In the genomic region with DNA sequence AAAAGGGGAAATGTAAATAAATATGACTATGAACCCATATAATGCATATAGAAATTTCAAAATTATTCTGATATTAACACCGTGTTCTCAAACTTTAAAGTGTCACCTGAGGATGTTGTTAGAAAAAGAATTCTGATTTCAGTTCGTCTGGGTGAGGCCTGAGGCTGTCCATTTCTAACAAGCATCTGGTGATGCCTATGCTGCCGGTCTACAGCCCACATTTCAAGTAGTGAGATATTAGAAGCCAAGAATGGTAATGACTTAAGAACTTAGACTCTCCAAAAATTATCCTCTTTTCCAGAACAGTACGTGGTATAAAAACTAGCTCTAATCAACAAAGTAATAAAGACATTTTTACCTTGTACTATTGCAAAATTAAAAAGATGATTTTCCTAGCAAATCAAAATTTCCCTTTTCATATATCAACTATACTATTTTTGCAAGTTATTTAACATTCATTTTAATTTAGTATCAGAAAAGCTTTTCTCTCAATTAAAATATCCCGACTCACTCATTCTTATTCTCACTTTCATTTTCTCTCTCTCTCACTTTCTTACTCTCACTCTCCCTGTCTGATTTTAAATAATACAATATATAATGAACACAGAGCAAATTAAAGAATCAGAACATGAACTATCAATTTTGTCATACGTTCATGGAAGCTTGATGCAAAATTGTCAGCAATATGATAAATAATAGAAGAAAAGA, we compare ENCODE assay signal across 11 cellular contexts. TPM values are rescaled to one million over a fixed set of nuclear protein-coding genes. Genes with fewer than 3 reads are reported as not detected.
DNase-seq lines count a peak whose midpoint lies in the region; ATAC-seq, FAIRE-seq and TF ChIP-seq lines count a peak whose summit lies in the region.
"Had no signal": no experiment of that assay in that cellular context is flagged by ENCODE, and none has a peak within 500 bp of the region (broad histone marks: within the 10 kb centered on the region; RNA-seq: fewer than 3 reads in every experiment).

No MANE protein-coding gene starts in this region.

- H3K4me1 ChIP-seq in IMR-90 (ENCODE audit: control insufficient read depth, insufficient read depth, low read length) (no peaks in the 10 kb centered on the region), mammary epithelial cell (ENCODE audit: insufficient read depth, low read length) (no peaks in the 10 kb centered on the region), kidney (ENCODE audit: control insufficient read depth in 1 of 2, insufficient read depth in 1 of 2, low read depth in 1 of 2, low read length in 2 of 2) (no peaks in the 10 kb centered on the region), thoracic aorta (ENCODE audit: control insufficient read depth in 1 of 2, low read depth in 2 of 2) (no peaks in the 10 kb centered on the region)

- H3K79me1 ChIP-seq in IMR-90 (ENCODE audit: low read depth in 1 of 2, low read length in 2 of 2): no peaks in the 10 kb centered on the region

- H2AFZ ChIP-seq in IMR-90 (replicated peaks; ENCODE audit: low read length, poor library complexity) (no peak overlapping the region), mammary epithelial cell (ENCODE audit: low read depth, low read length) (peak overlapping the region; percentile 72)

- no peak overlapping the region for H3K18ac ChIP-seq in IMR-90 (ENCODE audit: low read depth, low read length)

- no peak overlapping the region for H3K4ac ChIP-seq in IMR-90 (ENCODE audit: low read depth, low read length)

- intact Hi-C loops in IMR-90 (cut with micrococcal nuclease) (no loop called here), mammary epithelial cell (cut with micrococcal nuclease) (loop anchor here (2.0 kb wide), 1 partner anchor 32 kb away; no protein-coding TSS in a partner anchor), kidney (cut with DNase I) (no loop called here)

- H3K4me3 ChIP-seq in IMR-90 (ENCODE audit: insufficient read depth, low read depth, low read length): no peak overlapping the region
- peak overlapping the region; percentile 32 to 94 (median 56) for H3K4me3 ChIP-seq in mammary epithelial cell (replicated peaks in 1 of 3; ENCODE audit: insufficient read depth in 1 of 3, low read depth in 2 of 3, low read length in 3 of 3)
- peak overlapping the region; percentile 56 to 62 for H3K4me3 ChIP-seq in kidney (ENCODE audit: low read length in 2 of 2)
- peak overlapping the region; percentile 49 for H3K4me3 ChIP-seq in thoracic aorta
- H3K4me3 ChIP-seq in WERI-Rb-1 (ENCODE audit: low read depth, low read length): no peak overlapping the region

- no peak overlapping the region for H3K56ac ChIP-seq in IMR-90 (ENCODE audit: extremely low read depth, insufficient read depth, low read length)

- H4K5ac ChIP-seq in IMR-90 (ENCODE audit: low read depth, low read length): peak overlapping the region; percentile 17; the same call in 1 of the 2 replicates

- H3K27me3 ChIP-seq in IMR-90 (ENCODE audit: control insufficient read depth, insufficient read depth, low read length): no peaks in the 10 kb centered on the region
- no peaks in the 10 kb centered on the region for H3K27me3 ChIP-seq in mammary epithelial cell (ENCODE audit: insufficient read depth, low read length)
- H3K27me3 ChIP-seq in thoracic aorta (replicated peaks; ENCODE audit: insufficient read depth): no peaks in the 10 kb centered on the region
- no peaks in the 10 kb centered on the region for H3K27me3 ChIP-seq in WERI-Rb-1 (ENCODE audit: insufficient read depth, low read depth, severe bottlenecking)

- no peak overlapping the region for H2BK120ac ChIP-seq in IMR-90 (ENCODE audit: low read depth, low read length)

- CTCF ChIA-PET in IMR-90 (lab: Yijun Ruan, JAX): no interaction called here
- CTCF ChIA-PET in mammary epithelial cell (lab: Charles Lee; ENCODE audit: low non-redundant PET): no interaction called here

- no TSS peak for BruUV-seq in IMR-90 (replicated peaks; lab: Mats Ljungman, UMichigan)
- no TSS peak for BruUV-seq in mammary epithelial cell (replicated peaks; lab: Mats Ljungman, UMichigan)

- H4K8ac ChIP-seq in IMR-90 (ENCODE audit: low read depth in 2 of 2, low read length in 2 of 2): no peak overlapping the region

- H4K91ac ChIP-seq in IMR-90 (ENCODE audit: insufficient read depth, low read depth, low read length): no peak overlapping the region

- H4K20me1 ChIP-seq in IMR-90 (ENCODE audit: insufficient read depth, low read length): no peaks in the 10 kb centered on the region
- H4K20me1 ChIP-seq in mammary epithelial cell (ENCODE audit: insufficient read depth, low read length): no peaks in the 10 kb centered on the region

- H2AK9ac ChIP-seq in IMR-90 (replicated peaks; ENCODE audit: low read depth, low read length, poor library complexity): no peak overlapping the region

- peaks cover 3% of the 10 kb centered on the region for H3K79me2 ChIP-seq in mammary epithelial cell (ENCODE audit: insufficient read depth, low read length)

- TF ChIP-seq POLR2A in IMR-90 (IDR thresholded peaks at IDR 0.05; ENCODE audit: low read depth, low read length): no peak

- DNase-seq in IMR-90 (no peak), mammary epithelial cell (peak; percentile 44), kidney (no peak), thoracic aorta (ENCODE audit: low spot score) (no peak), 8988T (no peak), NCI-H446 (lab: John Stamatoyannopoulos, UW) (no peak), WERI-Rb-1 (no peak)
- no peak for DNase-seq in activated CD8-positive, alpha-beta memory T cell treated with anti-CD3 and anti-CD28 coated beads for 24 hours

- no peaks in the 10 kb centered on the region for H3K9me1 ChIP-seq in IMR-90 (ENCODE audit: insufficient read depth, low read length)

- H3K4me2 ChIP-seq in IMR-90 (ENCODE audit: low read depth, low read length): peak overlapping the region; percentile 96
- H3K4me2 ChIP-seq in mammary epithelial cell (ENCODE audit: insufficient read depth, low read depth, low read length): peak overlapping the region; percentile 97

- POLR2A ChIA-PET in IMR-90 (lab: Charles Lee; ENCODE audit: unreplicated experiment): interaction anchor here (0.6 kb wide), 1 partner anchor 1025 kb away, joined by 5 read pairs; no protein-coding TSS in a partner anchor

- H3K27ac ChIP-seq in IMR-90 (ENCODE audit: insufficient read depth, low read length) (no peak overlapping the region), mammary epithelial cell (ENCODE audit: insufficient read depth, low read depth, low read length) (peak overlapping the region; percentile 90), kidney (ENCODE audit: low read depth in 2 of 2, low read length in 2 of 2) (no peak overlapping the region), thoracic aorta (no peak overlapping the region), WERI-Rb-1 (no peak overlapping the region)

- in situ Hi-C loops in IMR-90 (cut with MboI; ENCODE audit: low sequenced_read_pairs) (no loop called here), mammary epithelial cell (cut with MboI; ENCODE audit: low sequenced_read_pairs in 2 of 2) (no loop called here)

- H3K23ac ChIP-seq in IMR-90 (ENCODE audit: low read depth, low read length): no peak overlapping the region

- no peak for TF ChIP-seq CTCF in IMR-90 (conservative IDR thresholded peaks at IDR 0.05; ENCODE audit: low read depth, low read length)
- TF ChIP-seq CTCF in mammary epithelial cell (conservative IDR thresholded peaks at IDR 0.05 in 1 of 2, IDR thresholded peaks at IDR 0.05 in 1 of 2; ENCODE audit: extremely low read depth in 1 of 2, insufficient read depth in 1 of 2, low read depth in 1 of 2, low read length in 2 of 2): no peak
- TF ChIP-seq CTCF in kidney (IDR thresholded peaks at IDR 0.05; ENCODE audit: borderline replicate concordance, extremely low read depth, insufficient read depth): no peak
- TF ChIP-seq CTCF in thoracic aorta (IDR thresholded peaks at IDR 0.05): no peak
- TF ChIP-seq CTCF in WERI-Rb-1 (IDR thresholded peaks at IDR 0.05; ENCODE audit: low read depth, low read length): no peak

- H3K14ac ChIP-seq in IMR-90 (replicated peaks; ENCODE audit: low read depth, low read length): no peak overlapping the region

- no peaks in the 10 kb centered on the region for H3K36me3 ChIP-seq in IMR-90 (ENCODE audit: control insufficient read depth, insufficient read depth, low read length)
- no peaks in the 10 kb centered on the region for H3K36me3 ChIP-seq in mammary epithelial cell (ENCODE audit: insufficient read depth, low read length)
- no peaks in the 10 kb centered on the region for H3K36me3 ChIP-seq in kidney (ENCODE audit: control insufficient read depth in 1 of 2, insufficient read depth in 2 of 2, low read length in 2 of 2)
- no peaks in the 10 kb centered on the region for H3K36me3 ChIP-seq in thoracic aorta
- no peaks in the 10 kb centered on the region for H3K36me3 ChIP-seq in WERI-Rb-1

- no peak overlapping the region for H2BK5ac ChIP-seq in IMR-90 (ENCODE audit: low read depth, low read length, poor library complexity, severe bottlenecking)

- H2BK15ac ChIP-seq in IMR-90 (ENCODE audit: low read depth, low read length): no peak overlapping the region

- peak; percentile 13 for FAIRE-seq in kidney (lab: Jason Lieb, UNC)
- FAIRE-seq: TTC549 had no signal

- H3K9me3 ChIP-seq in IMR-90 (ENCODE audit: control insufficient read depth, insufficient read depth, low read length) (peaks cover 2% of the 10 kb centered on the region), mammary epithelial cell (replicated peaks; ENCODE audit: insufficient read depth, low read length) (peaks cover 3% of the 10 kb centered on the region), kidney (ENCODE audit: control insufficient read depth in 1 of 2, low read length in 2 of 2) (no peaks in the 10 kb centered on the region), thoracic aorta (peaks cover 10% of the 10 kb centered on the region), WERI-Rb-1 (ENCODE audit: severe bottlenecking) (no peaks in the 10 kb centered on the region)

- H2BK20ac ChIP-seq in IMR-90 (ENCODE audit: low read depth, low read length): no peak overlapping the region

- dilution Hi-C loops in IMR-90 (cut with HindIII; ENCODE audit: low sequenced_read_pairs, unreplicated experiment): no loop called here
- dilution Hi-C loops in mammary epithelial cell (cut with HindIII; ENCODE audit: low sequenced_read_pairs): no loop called here

- H3K9ac ChIP-seq in IMR-90 (ENCODE audit: low read depth, low read length): no peak overlapping the region
- H3K9ac ChIP-seq in mammary epithelial cell (ENCODE audit: insufficient read depth, low read length): peak overlapping the region; percentile 84
- peak overlapping the region in 1 of 2 donors; percentile 27 for H3K9ac ChIP-seq in kidney (ENCODE audit: low read length in 2 of 2)

- TF ChIP-seq RAD21 in IMR-90 (IDR thresholded peaks at IDR 0.05; ENCODE audit: low read length): no peak

- no peak overlapping the region for H2AK5ac ChIP-seq in IMR-90 (ENCODE audit: low read depth, low read length)

- ATAC-seq in IMR-90 (ENCODE audit: low read depth): no peak
- ATAC-seq in thoracic aorta (ENCODE audit: insufficient number of reproducible peaks, low FRiP score, low read depth): no peak
- ATAC-seq: Panc1 had no signal

- 100% methylated on average over 1 of the region's 6 CpGs; no CpG with 5 or more reads in 1 of the 2 experiments for WGBS in IMR-90 (ENCODE audit: extremely low coverage in 2 of 2, insufficient read length in 1 of 2), 2 experiments
- under 1% methylated on average over 6 of the region's 6 CpGs for WGBS in mammary epithelial cell (ENCODE audit: low coverage, missing lambda C conversion rate)

RNA-seq across cellular contexts. Expression of gene PIK3C2G, which starts 35.0 kb away (rescaled TPM):
- total RNA-seq in IMR-90 (2012; rRNA removed) (not detected in 2 replicates), mammary epithelial cell (10 to 100 TPM in 1 of 2 donors, 1 to 10 TPM in 1; 8.6 to 18.2 TPM), kidney (5.8 TPM), thoracic aorta (not detected)
- polyA plus RNA-seq in IMR-90 (2012; rRNA removed) (not detected in 2 replicates), mammary epithelial cell (1.9 TPM), kidney (ENCODE audit: insufficient read depth, low read depth, low replicate concordance) (4.4 TPM)
- polyA plus RNA-seq in IMR-90 (2012; cell fraction: cytosol; rRNA removed): not detected in 2 replicates
- not detected in 2 replicates for polyA plus RNA-seq in IMR-90 (2012; cell fraction: nucleus; rRNA removed; ENCODE audit: low replicate concordance)
- 4.8 TPM for polyA minus RNA-seq in mammary epithelial cell
- total RNA-seq: pulmonary artery endothelial cell had no signal

Comparison
In these comparisons a context has a peak if more than half of its experiments do, and no peak if none do; other contexts are left out.
1. H3K4me3 ChIP-seq: peak in mammary epithelial cell (3 of 3), kidney (2 of 2) and thoracic aorta (single experiment); none in IMR-90 (single experiment) and WERI-Rb-1 (single experiment).